In genomic region chrX:11371106-11371505, GRCh38 we compare ENCODE assay signal across 3 cellular contexts.
TF ChIP-seq lines count a peak whose summit lies in the region.

No MANE protein-coding gene starts in this region.

TF ChIP-seq in A549, 52 proteins besides CTCF, POLR2A, EP300 and RAD21:
- no peak for TF ChIP-seq CHD4 (IDR thresholded peaks at IDR 0.05; ENCODE audit: borderline replicate concordance)
- TF ChIP-seq NPAS2 (CRISPR knock-in tag; IDR thresholded peaks at IDR 0.05; ENCODE audit: borderline replicate concordance): no peak
- no peak for TF ChIP-seq EHMT2 (IDR thresholded peaks at IDR 0.05; ENCODE audit: low read depth)
- no peak for TF ChIP-seq KDM1A (IDR thresholded peaks at IDR 0.05; ENCODE audit: low read depth)
- no peak for TF ChIP-seq MYC (IDR thresholded peaks at IDR 0.05; ENCODE audit: borderline replicate concordance, low read length)
- TF ChIP-seq ATOH8 (CRISPR knock-in tag; IDR thresholded peaks at IDR 0.05; ENCODE audit: low read depth): no peak
- TF ChIP-seq ZC3H11A (IDR thresholded peaks at IDR 0.05): no peak
- no peak for TF ChIP-seq POLR2AphosphoS2 (conservative IDR thresholded peaks at IDR 0.05; ENCODE audit: low read length)
- no peak for TF ChIP-seq MAFK (IDR thresholded peaks at IDR 0.05; ENCODE audit: partially characterized antibody)
- TF ChIP-seq, protein P1, sequence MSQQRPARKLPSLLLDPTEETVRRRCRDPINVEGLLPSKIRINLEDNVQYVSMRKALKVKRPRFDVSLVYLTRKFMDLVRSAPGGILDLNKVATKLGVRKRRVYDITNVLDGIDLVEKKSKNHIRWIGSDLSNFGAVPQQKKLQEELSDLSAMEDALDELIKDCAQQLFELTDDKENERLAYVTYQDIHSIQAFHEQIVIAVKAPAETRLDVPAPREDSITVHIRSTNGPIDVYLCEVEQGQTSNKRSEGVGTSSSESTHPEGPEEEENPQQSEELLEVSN (IDR thresholded peaks at IDR 0.05; ENCODE audit: borderline replicate concordance, low read depth): no peak
- TF ChIP-seq HOXB5 (CRISPR knock-in tag; IDR thresholded peaks at IDR 0.05): no peak

TF ChIP-seq in GM12878, 131 proteins besides CTCF, POLR2A, EP300 and RAD21:
- TF ChIP-seq, protein P2, sequence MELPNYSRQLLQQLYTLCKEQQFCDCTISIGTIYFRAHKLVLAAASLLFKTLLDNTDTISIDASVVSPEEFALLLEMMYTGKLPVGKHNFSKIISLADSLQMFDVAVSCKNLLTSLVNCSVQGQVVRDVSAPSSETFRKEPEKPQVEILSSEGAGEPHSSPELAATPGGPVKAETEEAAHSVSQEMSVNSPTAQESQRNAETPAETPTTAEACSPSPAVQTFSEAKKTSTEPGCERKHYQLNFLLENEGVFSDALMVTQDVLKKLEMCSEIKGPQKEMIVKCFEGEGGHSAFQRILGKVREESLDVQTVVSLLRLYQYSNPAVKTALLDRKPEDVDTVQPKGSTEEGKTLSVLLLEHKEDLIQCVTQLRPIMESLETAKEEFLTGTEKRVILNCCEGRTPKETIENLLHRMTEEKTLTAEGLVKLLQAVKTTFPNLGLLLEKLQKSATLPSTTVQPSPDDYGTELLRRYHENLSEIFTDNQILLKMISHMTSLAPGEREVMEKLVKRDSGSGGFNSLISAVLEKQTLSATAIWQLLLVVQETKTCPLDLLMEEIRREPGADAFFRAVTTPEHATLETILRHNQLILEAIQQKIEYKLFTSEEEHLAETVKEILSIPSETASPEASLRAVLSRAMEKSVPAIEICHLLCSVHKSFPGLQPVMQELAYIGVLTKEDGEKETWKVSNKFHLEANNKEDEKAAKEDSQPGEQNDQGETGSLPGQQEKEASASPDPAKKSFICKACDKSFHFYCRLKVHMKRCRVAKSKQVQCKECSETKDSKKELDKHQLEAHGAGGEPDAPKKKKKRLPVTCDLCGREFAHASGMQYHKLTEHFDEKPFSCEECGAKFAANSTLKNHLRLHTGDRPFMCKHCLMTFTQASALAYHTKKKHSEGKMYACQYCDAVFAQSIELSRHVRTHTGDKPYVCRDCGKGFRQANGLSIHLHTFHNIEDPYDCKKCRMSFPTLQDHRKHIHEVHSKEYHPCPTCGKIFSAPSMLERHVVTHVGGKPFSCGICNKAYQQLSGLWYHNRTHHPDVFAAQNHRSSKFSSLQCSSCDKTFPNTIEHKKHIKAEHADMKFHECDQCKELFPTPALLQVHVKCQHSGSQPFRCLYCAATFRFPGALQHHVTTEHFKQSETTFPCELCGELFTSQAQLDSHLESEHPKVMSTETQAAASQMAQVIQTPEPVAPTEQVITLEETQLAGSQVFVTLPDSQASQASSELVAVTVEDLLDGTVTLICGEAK (IDR thresholded peaks at IDR 0.05; ENCODE audit: borderline replicate concordance): peak; percentile 69
- TF ChIP-seq, protein P3, sequence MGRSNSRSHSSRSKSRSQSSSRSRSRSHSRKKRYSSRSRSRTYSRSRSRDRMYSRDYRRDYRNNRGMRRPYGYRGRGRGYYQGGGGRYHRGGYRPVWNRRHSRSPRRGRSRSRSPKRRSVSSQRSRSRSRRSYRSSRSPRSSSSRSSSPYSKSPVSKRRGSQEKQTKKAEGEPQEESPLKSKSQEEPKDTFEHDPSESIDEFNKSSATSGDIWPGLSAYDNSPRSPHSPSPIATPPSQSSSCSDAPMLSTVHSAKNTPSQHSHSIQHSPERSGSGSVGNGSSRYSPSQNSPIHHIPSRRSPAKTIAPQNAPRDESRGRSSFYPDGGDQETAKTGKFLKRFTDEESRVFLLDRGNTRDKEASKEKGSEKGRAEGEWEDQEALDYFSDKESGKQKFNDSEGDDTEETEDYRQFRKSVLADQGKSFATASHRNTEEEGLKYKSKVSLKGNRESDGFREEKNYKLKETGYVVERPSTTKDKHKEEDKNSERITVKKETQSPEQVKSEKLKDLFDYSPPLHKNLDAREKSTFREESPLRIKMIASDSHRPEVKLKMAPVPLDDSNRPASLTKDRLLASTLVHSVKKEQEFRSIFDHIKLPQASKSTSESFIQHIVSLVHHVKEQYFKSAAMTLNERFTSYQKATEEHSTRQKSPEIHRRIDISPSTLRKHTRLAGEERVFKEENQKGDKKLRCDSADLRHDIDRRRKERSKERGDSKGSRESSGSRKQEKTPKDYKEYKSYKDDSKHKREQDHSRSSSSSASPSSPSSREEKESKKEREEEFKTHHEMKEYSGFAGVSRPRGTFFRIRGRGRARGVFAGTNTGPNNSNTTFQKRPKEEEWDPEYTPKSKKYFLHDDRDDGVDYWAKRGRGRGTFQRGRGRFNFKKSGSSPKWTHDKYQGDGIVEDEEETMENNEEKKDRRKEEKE (IDR thresholded peaks at IDR 0.05): no peak

TF ChIP-seq in K562, 482 proteins besides CTCF, POLR2A, EP300 and RAD21:
- TF ChIP-seq CCNT2 (IDR thresholded peaks at IDR 0.05; ENCODE audit: borderline replicate concordance, extremely low read depth, insufficient read length, low read depth, low read length) (no peak), SNRNP70 (optimal IDR thresholded peaks at IDR 0.05; ENCODE audit: low read depth, low read length) (no peak), JUNB (CRISPR knock-in tag; conservative IDR thresholded peaks at IDR 0.05) (no peak), ZNF263 (CRISPR knock-in tag; IDR thresholded peaks at IDR 0.05; ENCODE audit: borderline replicate concordance) (no peak), ZNF217 (CRISPR knock-in tag; IDR thresholded peaks at IDR 0.05) (no peak), ZFX (CRISPR knock-in tag; IDR thresholded peaks at IDR 0.05) (no peak), YBX1 (IDR thresholded peaks at IDR 0.05) (no peak), ELF2 (CRISPR knock-in tag; IDR thresholded peaks at IDR 0.05) (no peak), USF1 (CRISPR knock-in tag; IDR thresholded peaks at IDR 0.05) (no peak), CBX5 (IDR thresholded peaks at IDR 0.05; ENCODE audit: borderline replicate concordance, low read depth) (no peak), ETV6 (IDR thresholded peaks at IDR 0.05; ENCODE audit: borderline replicate concordance in 1 of 2, low read depth in 2 of 2, low read length in 1 of 2) (no peak), ETV6 (CRISPR knock-in tag; IDR thresholded peaks at IDR 0.05; ENCODE audit: borderline replicate concordance) (no peak), CREB1 (IDR thresholded peaks at IDR 0.05) (no peak), CREB1 (CRISPR knock-in tag; IDR thresholded peaks at IDR 0.05) (no peak), JUN (IDR thresholded peaks at IDR 0.05; ENCODE audit: borderline replicate concordance, low read depth, low read length) (no peak), JUN (CRISPR knock-in tag; IDR thresholded peaks at IDR 0.05; ENCODE audit: borderline replicate concordance) (no peak)
- TF ChIP-seq, protein P4, sequence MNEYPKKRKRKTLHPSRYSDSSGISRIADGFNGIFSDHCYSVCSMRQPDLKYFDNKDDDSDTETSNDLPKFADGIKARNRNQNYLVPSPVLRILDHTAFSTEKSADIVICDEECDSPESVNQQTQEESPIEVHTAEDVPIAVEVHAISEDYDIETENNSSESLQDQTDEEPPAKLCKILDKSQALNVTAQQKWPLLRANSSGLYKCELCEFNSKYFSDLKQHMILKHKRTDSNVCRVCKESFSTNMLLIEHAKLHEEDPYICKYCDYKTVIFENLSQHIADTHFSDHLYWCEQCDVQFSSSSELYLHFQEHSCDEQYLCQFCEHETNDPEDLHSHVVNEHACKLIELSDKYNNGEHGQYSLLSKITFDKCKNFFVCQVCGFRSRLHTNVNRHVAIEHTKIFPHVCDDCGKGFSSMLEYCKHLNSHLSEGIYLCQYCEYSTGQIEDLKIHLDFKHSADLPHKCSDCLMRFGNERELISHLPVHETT (CRISPR knock-in tag; conservative IDR thresholded peaks at IDR 0.05 in 1 of 2, IDR thresholded peaks at IDR 0.05 in 1 of 2): 0 out of 4 replicates have a peak, but pooled peaks of 1 of the 2 experiments have one; percentile 17
- TF ChIP-seq, protein P2 (IDR thresholded peaks at IDR 0.05): peak; percentile 96
- TF ChIP-seq, protein P2 (CRISPR knock-in tag; IDR thresholded peaks at IDR 0.05): peak; percentile 92
